ENCODE assay signal across 27 cellular contexts in the genomic region with DNA sequence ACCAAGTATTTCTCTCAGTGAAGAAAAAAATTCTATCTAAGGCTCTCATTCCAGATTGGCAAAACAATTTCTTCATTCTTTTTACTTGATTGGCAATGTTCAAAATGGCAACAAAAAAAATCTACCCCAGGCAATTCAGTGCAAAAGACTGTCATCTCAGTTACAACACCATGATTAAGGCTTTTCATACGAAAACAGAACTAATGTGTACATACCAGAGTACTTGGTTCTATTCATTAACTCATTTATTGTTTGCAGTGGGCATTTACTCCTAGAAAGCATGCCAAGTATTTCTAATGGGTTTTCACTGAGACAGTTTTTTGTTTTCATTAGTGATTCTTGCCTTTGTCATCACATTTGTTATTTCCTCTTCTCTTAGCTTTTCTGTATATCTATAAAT. TPM values are rescaled to one million over a fixed set of nuclear protein-coding genes. Genes with fewer than 3 reads are reported as not detected.
"Had no signal": no experiment of that assay in that cellular context is flagged by ENCODE, and none has a peak within 500 bp of the region (broad histone marks: within the 10 kb centered on the region; RNA-seq: fewer than 3 reads in every experiment).

No MANE protein-coding gene starts in this region.

- H3K4me1 Mint-ChIP-seq: activated CD4-positive, alpha-beta T cell treated with anti-CD3 and anti-CD28 coated beads, Interleukin-2, amount 10 ng/mL, durations not matched to agents 7 days and 5 days; activated naive CD4-positive, alpha-beta T cell treated with anti-CD3 and anti-CD28 coated beads, Interleukin-2, amount 10 ng/mL, durations not matched to agents 7 days and 5 days; activated naive CD8-positive, alpha-beta T cell treated with anti-CD3 and anti-CD28 coated beads for 36 hours; activated T-helper 17 cell treated with anti-CD3 and anti-CD28 coated beads, Interleukin-2, amount 50 U/mL, for 72 hours had no signal

- ATAC-seq: activated T-cell treated with anti-CD3 and anti-CD28 coated beads, Interleukin-2, amount 50 U/mL, for 4 hours; activated T-helper 17 cell treated with anti-CD3 and anti-CD28 coated beads, Interleukin-2, amount 50 U/mL, for 72 hours had no signal

- H3K4me3 ChIP-seq: Peyer's patch, SJCRH30 had no signal

- DNase-seq: activated CD4-positive, alpha-beta memory T cell treated with anti-CD3 and anti-CD28 coated beads for 36 hours; activated CD4-positive, alpha-beta T cell treated with anti-CD3 and anti-CD28 coated beads, Interleukin-2, amount 10 ng/mL, durations not matched to agents 7 days and 5 days; activated CD4-positive, CD25-positive, alpha-beta regulatory T cell; activated CD8-positive, alpha-beta memory T cell treated with anti-CD3 and anti-CD28 coated beads for 24 hours; activated gamma-delta T cell treated with Interleukin-2 at 50 U/mL for 16 hours; activated naive CD4-positive, alpha-beta T cell treated with anti-CD3 and anti-CD28 coated beads, Interleukin-2, amount 10 ng/mL, durations not matched to agents 7 days and 5 days; activated naive CD8-positive, alpha-beta T cell treated with anti-CD3 and anti-CD28 coated beads for 36 hours; activated T-cell treated with anti-CD3 and anti-CD28 coated beads, Interleukin-2, amount 50 U/mL, for 4 hours; brain microvascular endothelial cell; cerebellar nuclear complex; NCI-H1092; NCI-H1436; NCI-H1930; NCI-H2107; NCI-H2171 treated with DMSO at 0.1 percent for 48 hours; NCI-H226; NCI-H510A; NCI-H526 treated with DMSO at 0.1 percent for 48 hours; NK-92 treated with Interleukin-12 subunit alpha and Interleukin-12 subunit beta, amount 100 ng/mL, for 24 hours; Peyer's patch; Right ventricle myocardium superior; SJCRH30; SK-N-SH; T-helper 1 cell had no signal

- H3K27me3 Mint-ChIP-seq: activated naive CD8-positive, alpha-beta T cell treated with anti-CD3 and anti-CD28 coated beads for 36 hours had no signal

- H3K9me3 Mint-ChIP-seq: activated naive CD4-positive, alpha-beta T cell treated with anti-CD3 and anti-CD28 coated beads, Interleukin-2, amount 10 ng/mL, durations not matched to agents 7 days and 5 days had no signal

- H3K4me3 Mint-ChIP-seq: activated CD4-positive, alpha-beta memory T cell treated with anti-CD3 and anti-CD28 coated beads for 36 hours; activated CD4-positive, alpha-beta T cell treated with anti-CD3 and anti-CD28 coated beads, Interleukin-2, amount 10 ng/mL, durations not matched to agents 7 days and 5 days; activated naive CD4-positive, alpha-beta T cell treated with anti-CD3 and anti-CD28 coated beads, Interleukin-2, amount 10 ng/mL, durations not matched to agents 7 days and 5 days; activated naive CD8-positive, alpha-beta T cell treated with anti-CD3 and anti-CD28 coated beads for 36 hours; activated T-cell treated with anti-CD3 and anti-CD28 coated beads, Interleukin-2, amount 50 U/mL, for 4 hours; activated T-helper 17 cell treated with anti-CD3 and anti-CD28 coated beads, Interleukin-2, amount 50 U/mL, for 72 hours had no signal

- H3K27ac Mint-ChIP-seq: activated CD4-positive, alpha-beta memory T cell treated with anti-CD3 and anti-CD28 coated beads for 36 hours; activated CD4-positive, alpha-beta T cell treated with anti-CD3 and anti-CD28 coated beads, Interleukin-2, amount 10 ng/mL, durations not matched to agents 7 days and 5 days; activated naive CD4-positive, alpha-beta T cell treated with anti-CD3 and anti-CD28 coated beads, Interleukin-2, amount 10 ng/mL, durations not matched to agents 7 days and 5 days; activated naive CD8-positive, alpha-beta T cell treated with anti-CD3 and anti-CD28 coated beads for 36 hours; activated T-helper 17 cell treated with anti-CD3 and anti-CD28 coated beads, Interleukin-2, amount 50 U/mL, for 72 hours had no signal

- H3K36me3 Mint-ChIP-seq: activated CD4-positive, alpha-beta memory T cell treated with anti-CD3 and anti-CD28 coated beads for 36 hours; activated naive CD4-positive, alpha-beta T cell treated with anti-CD3 and anti-CD28 coated beads, Interleukin-2, amount 10 ng/mL, durations not matched to agents 7 days and 5 days; activated naive CD8-positive, alpha-beta T cell treated with anti-CD3 and anti-CD28 coated beads for 36 hours had no signal

RNA-seq across cellular contexts. Expression of a gene that starts 33.0 kb away (rescaled TPM):
- total RNA-seq: activated CD4-positive, alpha-beta memory T cell treated with anti-CD3 and anti-CD28 coated beads for 36 hours; activated CD4-positive, alpha-beta T cell treated with anti-CD3 and anti-CD28 coated beads, Interleukin-2, amount 10 ng/mL, durations not matched to agents 7 days and 5 days; activated naive CD8-positive, alpha-beta T cell treated with anti-CD3 and anti-CD28 coated beads for 36 hours; activated T-cell treated with anti-CD3 and anti-CD28 coated beads, Interleukin-2, amount 50 U/mL, for 4 hours; activated T-helper 17 cell treated with anti-CD3 and anti-CD28 coated beads, Interleukin-2, amount 50 U/mL, for 72 hours; MCF 10A; Peyer's patch; SJCRH30; T-helper 2 cell treated with Interferon-gamma antibody and Interleukin-4, amounts not matched to agents 100 ng/mL and 5 ng/mL, for 36 hours had no signal
- polyA plus RNA-seq: SK-N-SH had no signal
